Comparison of ENCODE assay signal across 26 cellular contexts in the genomic region with DNA sequence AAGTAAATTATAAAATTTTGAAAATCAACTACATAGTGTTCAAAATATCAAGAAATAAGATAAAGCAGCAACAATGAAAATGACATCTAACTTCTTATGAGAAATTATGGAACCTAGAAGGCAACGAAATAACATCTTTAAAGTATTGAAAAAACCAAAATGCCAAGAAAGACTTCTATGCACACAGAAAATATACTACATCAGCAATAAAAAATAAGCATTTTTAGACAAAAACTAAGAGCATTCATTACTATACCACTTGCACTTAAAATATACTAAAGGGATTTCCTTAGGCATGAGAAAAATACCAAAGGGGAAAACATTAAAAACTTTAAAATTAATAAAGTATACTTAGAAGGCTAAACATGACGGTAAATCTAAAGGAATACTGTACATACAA.
A peak's percentile ranks its signal among the peaks of the same experiment; 100 is the strongest.
DNase-seq lines count a peak whose midpoint lies in the region; ATAC-seq, FAIRE-seq and TF ChIP-seq lines count a peak whose summit lies in the region.
"Had no signal": no experiment of that assay in that cellular context is flagged by ENCODE, and none has a peak within 500 bp of the region (broad histone marks: within the 10 kb centered on the region; RNA-seq: fewer than 3 reads in every experiment).

No MANE protein-coding gene starts in this region.

- H3K27me3 ChIP-seq in SK-N-SH (ENCODE audit: insufficient read depth) = no peaks in the 10 kb centered on the region
- H3K27me3 ChIP-seq in K562 (ENCODE audit: control insufficient read depth in 2 of 2, insufficient read depth in 2 of 2, low read length in 2 of 2) = no peaks in the 10 kb centered on the region
- no peaks in the 10 kb centered on the region for H3K27me3 ChIP-seq in mesenchymal stem cell (ENCODE audit: control insufficient read depth in 1 of 2, insufficient read depth in 1 of 2, low read length in 2 of 2)
- H3K27me3 ChIP-seq in PC-9 (ENCODE audit: insufficient read depth, low read depth) = no peaks in the 10 kb centered on the region
- H3K27me3 ChIP-seq: BE2C, BLaER1 had no signal

- TF ChIP-seq RAD21 in SK-N-SH (IDR thresholded peaks at IDR 0.05; ENCODE audit: low read length) (no peak), A549 (conservative IDR thresholded peaks at IDR 0.05 in 1 of 2, IDR thresholded peaks at IDR 0.05 in 1 of 2) (no peak), K562 (CRISPR knock-in tag; conservative IDR thresholded peaks at IDR 0.05 in 1 of 2, IDR thresholded peaks at IDR 0.05 in 1 of 2) (no peak)

- POLR2A ChIA-PET in SK-N-SH (lab: Yijun Ruan, JAX) = no interaction called here
- POLR2A ChIA-PET in A549 (lab: Yijun Ruan, JAX) = no interaction called here
- POLR2A ChIA-PET in K562 (lab: Yijun Ruan, JAX) = no interaction called here
- POLR2A ChIA-PET in PC-9 (lab: Charles Lee; ENCODE audit: unreplicated experiment) = no interaction called here

- H2BK120ac ChIP-seq in mesenchymal stem cell (ENCODE audit: low read depth, low read length) = no peak overlapping the region

- H3K4me1 ChIP-seq in SK-N-SH (ENCODE audit: control insufficient read depth in 1 of 2, insufficient read depth in 2 of 2, low read depth in 1 of 2, low read length in 1 of 2) = no peaks in the 10 kb centered on the region
- no peaks in the 10 kb centered on the region for H3K4me1 ChIP-seq in A549
- H3K4me1 ChIP-seq in K562 (replicated peaks in 1 of 2; ENCODE audit: control insufficient read depth in 2 of 2, insufficient read depth in 2 of 2, low read length in 2 of 2) = no peaks in the 10 kb centered on the region
- H3K4me1 ChIP-seq in mesenchymal stem cell (ENCODE audit: control insufficient read depth, insufficient read depth, low read depth, low read length) = no peaks in the 10 kb centered on the region
- H3K4me1 ChIP-seq in PC-9 (replicated peaks; ENCODE audit: insufficient read depth) = no peaks in the 10 kb centered on the region
- H3K4me1 ChIP-seq: BE2C, BLaER1 had no signal

- no peak overlapping the region for H4K8ac ChIP-seq in mesenchymal stem cell (ENCODE audit: low read length)

- no peak overlapping the region for H4K91ac ChIP-seq in mesenchymal stem cell (ENCODE audit: low read length)

- DNase-seq in SK-N-SH = no peak
- no peak for DNase-seq in A549 (ENCODE audit: low read depth in 1 of 2, low spot score in 1 of 2)
- DNase-seq in K562 (ENCODE audit: extremely low read depth in 1 of 4, low spot score in 3 of 4) = no peak
- no peak for DNase-seq in mesenchymal stem cell
- no peak for DNase-seq in PC-9
- DNase-seq: ACHN; BE2C; C1 segment of cervical spinal cord; CD4-positive, alpha-beta memory T cell; CD4-positive, CD25-positive, alpha-beta regulatory T cell; CD8-positive, alpha-beta memory T cell; COR-L47; DMS 273 treated with DMSO at 0.1 percent for 48 hours; DMS153; DMS53; DMS79; DND-41; EL; GDM1 had no signal

- intact Hi-C loops in K562 (cut with micrococcal nuclease) (no loop called here), PC-9 (cut with micrococcal nuclease; ENCODE audit: unreplicated experiment) (no loop called here)

- H3K9me3 ChIP-seq in SK-N-SH (no peaks in the 10 kb centered on the region), A549 (no peaks in the 10 kb centered on the region), K562 (replicated peaks; ENCODE audit: control insufficient read depth, insufficient read depth, low read depth, low read length) (no peaks in the 10 kb centered on the region), mesenchymal stem cell (ENCODE audit: control insufficient read depth, low read length) (peaks cover 11% of the 10 kb centered on the region), PC-9 (ENCODE audit: insufficient read depth, low read depth) (peaks cover 3% of the 10 kb centered on the region; the same call in 1 of the 2 replicates)
- H3K9me3 ChIP-seq: BE2C, BLaER1 had no signal

- H3K4me3 ChIP-seq in SK-N-SH (ENCODE audit: low read depth in 2 of 2, low read length in 1 of 2) (no peak overlapping the region), A549 (no peak overlapping the region), K562 (no peak overlapping the region), mesenchymal stem cell (ENCODE audit: insufficient read depth in 1 of 2, low read depth in 1 of 2, low read length in 2 of 2) (no peak overlapping the region), PC-9 (no peak overlapping the region)
- H3K4me3 ChIP-seq: BLaER1, GM12878 had no signal

- in situ Hi-C loops in K562 (cut with MboI) = no loop called here

- no peak for TF ChIP-seq POLR2A in A549 (IDR thresholded peaks at IDR 0.05; ENCODE audit: low read length)
- TF ChIP-seq POLR2A in K562 (conservative IDR thresholded peaks at IDR 0.05) = no peak

- H2BK12ac ChIP-seq in mesenchymal stem cell (ENCODE audit: low read length in 2 of 2) = no peak overlapping the region

- H3K79me1 ChIP-seq in mesenchymal stem cell (replicated peaks; ENCODE audit: low read length, poor library complexity, severe bottlenecking) = no peaks in the 10 kb centered on the region

- H2AK5ac ChIP-seq in mesenchymal stem cell (ENCODE audit: low read length, severe bottlenecking) = no peak overlapping the region

- WGBS in SK-N-SH (ENCODE audit: low lambda C conversion rate) = 51% methylated on average over 2 of the region's 2 CpGs
- WGBS in A549 (ENCODE audit: missing lambda C conversion rate) = 39% methylated on average over 2 of the region's 2 CpGs
- WGBS in K562 (ENCODE audit: insufficient coverage, low coverage, missing lambda C conversion rate) = 2% methylated on average over 2 of the region's 2 CpGs
- no CpG with 5 or more reads among the region's 2 CpGs for WGBS in mesenchymal stem cell

- 0 out of 2 replicates have a peak overlapping the region, but pooled peaks have one; percentile 35 for H2AFZ ChIP-seq in SK-N-SH (ENCODE audit: low read depth)
- no peak overlapping the region for H2AFZ ChIP-seq in K562 (ENCODE audit: low read depth, low read length)
- H2AFZ ChIP-seq in mesenchymal stem cell (ENCODE audit: low read depth, low read length) = no peak overlapping the region
- no peak overlapping the region for H2AFZ ChIP-seq in PC-9

- H3K9ac ChIP-seq in SK-N-SH = no peak overlapping the region
- no peak overlapping the region for H3K9ac ChIP-seq in K562 (ENCODE audit: insufficient read depth in 1 of 2, low read depth in 2 of 2, low read length in 2 of 2)
- H3K9ac ChIP-seq in mesenchymal stem cell (ENCODE audit: low read length) = no peak overlapping the region
- H3K9ac ChIP-seq: BLaER1 had no signal

- no peaks in the 10 kb centered on the region for H4K20me1 ChIP-seq in SK-N-SH (ENCODE audit: insufficient read depth)
- H4K20me1 ChIP-seq in K562 (replicated peaks; ENCODE audit: control insufficient read depth, insufficient read depth, low read length) = no peaks in the 10 kb centered on the region
- H4K20me1 ChIP-seq in PC-9 (ENCODE audit: insufficient read depth) = no peaks in the 10 kb centered on the region
- H4K20me1 ChIP-seq: BLaER1 had no signal

- TF ChIP-seq CTCF in SK-N-SH (IDR thresholded peaks at IDR 0.05) = no peak
- TF ChIP-seq CTCF in A549 (IDR thresholded peaks at IDR 0.05) = no peak
- no peak for TF ChIP-seq CTCF in K562 (IDR thresholded peaks at IDR 0.05 in 2 of 3, conservative IDR thresholded peaks at IDR 0.05 in 1 of 3; ENCODE audit: insufficient read depth in 2 of 3, low read depth in 1 of 3, low read length in 3 of 3)
- TF ChIP-seq CTCF in PC-9 (conservative IDR thresholded peaks at IDR 0.05) = no peak

- no peak overlapping the region for H3K4ac ChIP-seq in mesenchymal stem cell (ENCODE audit: low read depth in 1 of 2, low read length in 2 of 2)

- TF ChIP-seq EP300 in SK-N-SH (IDR thresholded peaks at IDR 0.05; ENCODE audit: borderline replicate concordance in 1 of 2, low read depth in 1 of 2, low read length in 1 of 2) (no peak), A549 (IDR thresholded peaks at IDR 0.05) (no peak), K562 (IDR thresholded peaks at IDR 0.05; ENCODE audit: low read length) (no peak)

- no peak overlapping the region for H3K23ac ChIP-seq in mesenchymal stem cell (ENCODE audit: low read length in 2 of 2)

- H3K9me1 ChIP-seq in K562 (ENCODE audit: control insufficient read depth, insufficient read depth, low read length) = no peaks in the 10 kb centered on the region

- ATAC-seq in SK-N-SH treated with all-trans-retinoic acid at 6 μM for 48 hours = no peak
- no peak for ATAC-seq in A549
- ATAC-seq in K562 = no peak
- ATAC-seq in HG03196 (IDR thresholded peaks at IDR 0.05; ENCODE audit: unreplicated experiment) = no peak
- ATAC-seq: GM12878 had no signal

- CTCF ChIA-PET in SK-N-SH (lab: Yijun Ruan, JAX) = no interaction called here
- CTCF ChIA-PET in A549 (lab: Yijun Ruan, JAX) = no interaction called here
- CTCF ChIA-PET in K562 (lab: Yijun Ruan, JAX; ENCODE audit: low intra/inter-chr PET ratio) = no interaction called here
- CTCF ChIA-PET in PC-9 (lab: Charles Lee) = no interaction called here

- no peak overlapping the region for H3K4me2 ChIP-seq in SK-N-SH
- no peak overlapping the region for H3K4me2 ChIP-seq in A549
- H3K4me2 ChIP-seq in K562 (ENCODE audit: insufficient read depth, low read length) = no peak overlapping the region
- no peak overlapping the region for H3K4me2 ChIP-seq in mesenchymal stem cell (ENCODE audit: low read length, poor library complexity, severe bottlenecking)
- H3K4me2 ChIP-seq in PC-9 = no peak overlapping the region
- H3K4me2 ChIP-seq: BLaER1 had no signal

- no peaks in the 10 kb centered on the region for H3F3A ChIP-seq in SK-N-SH (replicated peaks; ENCODE audit: insufficient read depth)
- H3F3A ChIP-seq in PC-9 (ENCODE audit: insufficient read depth, low read depth) = no peaks in the 10 kb centered on the region

- H3K9me2 ChIP-seq in SK-N-SH (no peaks in the 10 kb centered on the region), PC-9 (ENCODE audit: insufficient read depth) (0 out of 2 replicates have a peak, but pooled peaks cover 2% of the 10 kb centered on the region)

- H3K36me3 ChIP-seq in SK-N-SH (replicated peaks in 1 of 2; ENCODE audit: control insufficient read depth in 1 of 2, insufficient read depth in 2 of 2, low read length in 1 of 2) (no peaks in the 10 kb centered on the region), K562 (ENCODE audit: control insufficient read depth, insufficient read depth, low read length) (no peaks in the 10 kb centered on the region), mesenchymal stem cell (ENCODE audit: control insufficient read depth in 1 of 2, insufficient read depth in 2 of 2, low read depth in 1 of 2, low read length in 2 of 2) (no peaks in the 10 kb centered on the region), PC-9 (ENCODE audit: low read depth) (no peaks in the 10 kb centered on the region)
- H3K36me3 ChIP-seq: BE2C, BLaER1 had no signal

- no peak overlapping the region for H3K18ac ChIP-seq in mesenchymal stem cell (ENCODE audit: low read depth in 1 of 2, low read length in 2 of 2)

- FAIRE-seq in A549 (lab: Jason Lieb, UNC) (no peak), K562 (lab: Jason Lieb, UNC) (no peak)
- FAIRE-seq: GM12878, GM12892, GM18507 had no signal

- peak overlapping the region; percentile 31 for H2BK5ac ChIP-seq in mesenchymal stem cell (ENCODE audit: low read depth, low read length, poor library complexity, severe bottlenecking)

- H3K79me2 ChIP-seq in SK-N-SH (ENCODE audit: insufficient read depth) (no peaks in the 10 kb centered on the region), K562 (ENCODE audit: control insufficient read depth, insufficient read depth, low read length) (no peaks in the 10 kb centered on the region), PC-9 (ENCODE audit: low read depth) (no peaks in the 10 kb centered on the region)

- BruUV-seq in K562 (replicated peaks; lab: Mats Ljungman, UMichigan) = no TSS peak
- BruUV-seq in PC-9 (replicated peaks; lab: Mats Ljungman, UMichigan) = no TSS peak

- no peak overlapping the region for H3K14ac ChIP-seq in mesenchymal stem cell (ENCODE audit: low read length in 2 of 2)

- no peak overlapping the region for H2BK15ac ChIP-seq in mesenchymal stem cell (ENCODE audit: low read depth, poor library complexity, severe bottlenecking)

- H3K27ac ChIP-seq in SK-N-SH (ENCODE audit: low read depth in 2 of 2, low read length in 1 of 2) (no peak overlapping the region), A549 (no peak overlapping the region), K562 (ENCODE audit: extremely low read depth, low read depth, low read length) (no peak overlapping the region), mesenchymal stem cell (ENCODE audit: low read length, poor library complexity, severe bottlenecking) (no peak overlapping the region), PC-9 (no peak overlapping the region)
- H3K27ac ChIP-seq: 22Rv1, BLaER1 had no signal
